ENCODE assay signal across 21 cellular contexts in genomic region chr16:88552166-88552565, GRCh38. TPM values are rescaled to one million over a fixed set of nuclear protein-coding genes. Genes with fewer than 3 reads are reported as not detected.
A peak's percentile ranks its signal among the peaks of the same experiment; 100 is the strongest.
DNase-seq lines count a peak whose midpoint lies in the region; ATAC-seq, FAIRE-seq and TF ChIP-seq lines count a peak whose summit lies in the region.
"Had no signal": no experiment of that assay in that cellular context is flagged by ENCODE, and none has a peak within 500 bp of the region (broad histone marks: within the 10 kb centered on the region; RNA-seq: fewer than 3 reads in every experiment).

No MANE protein-coding gene starts in this region.

- peaks cover 28 to 75% of the 10 kb centered on the region in 2 experiments; a peak in 4 of 5 replicates for H3K27me3 ChIP-seq in HepG2 (ENCODE audit: control insufficient read depth in 1 of 2, insufficient read depth in 2 of 2, low read length in 2 of 2)
- H3K27me3 ChIP-seq in right lobe of liver = no peaks in the 10 kb centered on the region
- no peaks in the 10 kb centered on the region for H3K27me3 ChIP-seq in NT2/D1 (ENCODE audit: insufficient read depth, insufficient read length)
- no peaks in the 10 kb centered on the region for H3K27me3 ChIP-seq in WERI-Rb-1 (ENCODE audit: insufficient read depth, low read depth, severe bottlenecking)
- H3K27me3 ChIP-seq: MG63 had no signal

- no peaks in the 10 kb centered on the region for H3K79me2 ChIP-seq in HepG2 (ENCODE audit: insufficient read depth, low read length)

- FAIRE-seq in HepG2 (lab: Jason Lieb, UNC) = no peak
- FAIRE-seq: D721Med had no signal

- H2AFZ ChIP-seq in HepG2 (ENCODE audit: low read length) = no peak overlapping the region

- TF ChIP-seq RAD21 in HepG2 (CRISPR knock-in tag; IDR thresholded peaks at IDR 0.05) = no peak

- H3K36me3 ChIP-seq in HepG2 (replicated peaks in 1 of 2; ENCODE audit: control insufficient read depth in 1 of 2, insufficient read depth in 2 of 2, low read length in 2 of 2) (no peaks in the 10 kb centered on the region), right lobe of liver (no peaks in the 10 kb centered on the region), NT2/D1 (ENCODE audit: insufficient read depth, insufficient read length, low read length) (no peaks in the 10 kb centered on the region), WERI-Rb-1 (no peaks in the 10 kb centered on the region)
- H3K36me3 ChIP-seq: HAP-1, MG63 had no signal

- no peak overlapping the region for H3K9ac ChIP-seq in HepG2 (ENCODE audit: insufficient read depth, low read depth, low read length)
- peak overlapping the region; percentile 23 for H3K9ac ChIP-seq in NT2/D1 (ENCODE audit: insufficient read length, low read depth)
- H3K9ac ChIP-seq: SK-N-SH had no signal

- H3K27ac ChIP-seq in HepG2 (ENCODE audit: extremely low read length, insufficient read depth, low read length) = no peak overlapping the region
- H3K27ac ChIP-seq in right lobe of liver = no peak overlapping the region
- H3K27ac ChIP-seq in WERI-Rb-1 = no peak overlapping the region

- 28% methylated on average over 10 of the region's 10 CpGs for WGBS in HepG2 (ENCODE audit: low lambda C conversion rate)
- WGBS in right lobe of liver (ENCODE audit: insufficient coverage, low coverage, low lambda C conversion rate, missing lambda C conversion rate) = 64% methylated on average over 3 of the region's 10 CpGs

- TF ChIP-seq POLR2A in HepG2 (IDR thresholded peaks at IDR 0.05; ENCODE audit: insufficient read depth in 1 of 2, low read depth in 2 of 2, low read length in 2 of 2) (no peak), right lobe of liver (IDR thresholded peaks at IDR 0.05) (no peak)

- DNase-seq in HepG2 (ENCODE audit: low spot score) (no peak), right lobe of liver (no peak), NT2/D1 (ENCODE audit: low read depth, low spot score) (no peak), left kidney (ENCODE audit: low read depth, low spot score) (peak; percentile 34), WERI-Rb-1 (no peak)
- DNase-seq: CD8-positive, alpha-beta memory T cell; DMS79; KG1; MG63; NCI-H1092 treated with DMSO at 0.1 percent for 48 hours; NCI-H1694; NCI-H2107; NCI-H2227 treated with DMSO at 0.1 percent for 48 hours; NCI-H524; SHP77; SK-N-SH had no signal

- BruUV-seq in HepG2 (replicated peaks; lab: Mats Ljungman, UMichigan) = no TSS peak

- POLR2A ChIA-PET in HepG2 (lab: Yijun Ruan, JAX) = no interaction called here

- H3K4me1 ChIP-seq in HepG2 (ENCODE audit: insufficient read depth, low read length) = peaks cover 17% of the 10 kb centered on the region
- no peaks in the 10 kb centered on the region for H3K4me1 ChIP-seq in right lobe of liver
- H3K4me1 ChIP-seq in NT2/D1 (ENCODE audit: insufficient read depth, insufficient read length) = peaks cover 19% of the 10 kb centered on the region
- H3K4me1 ChIP-seq: HAP-1 had no signal

- TF ChIP-seq CTCF in HepG2 (CRISPR knock-in tag; IDR thresholded peaks at IDR 0.05) (no peak), right lobe of liver (IDR thresholded peaks at IDR 0.05) (no peak), WERI-Rb-1 (IDR thresholded peaks at IDR 0.05; ENCODE audit: low read depth, low read length) (no peak)

- H3K4me2 ChIP-seq in HepG2 (ENCODE audit: low read depth, low read length) = no peak overlapping the region
- H3K4me2 ChIP-seq: SK-N-SH had no signal

- CTCF ChIA-PET in HepG2 (lab: Yijun Ruan, JAX; ENCODE audit: low intra/inter-chr PET ratio, low total read pairs) = no interaction called here

- intact Hi-C loops in HepG2 (cut with micrococcal nuclease; ENCODE audit: unreplicated experiment) (no loop called here), right lobe of liver (cut with DNase I) (no loop called here)

- in situ Hi-C loops in HepG2 (cut with HindIII; ENCODE audit: extremely low pct_ligation_motif_present, low pct_unique_long_range_greater_than_20kb) = no loop called here

- H4K20me1 ChIP-seq in HepG2 (ENCODE audit: insufficient read depth, low read length) = no peaks in the 10 kb centered on the region

- TF ChIP-seq EP300 in HepG2 (IDR thresholded peaks at IDR 0.05; ENCODE audit: low read depth in 2 of 2, low read length in 2 of 2) (no peak), HepG2 (CRISPR knock-in tag; IDR thresholded peaks at IDR 0.05; ENCODE audit: borderline replicate concordance) (no peak)

- no peaks in the 10 kb centered on the region for H3K9me3 ChIP-seq in HepG2 (ENCODE audit: low read length)
- no peaks in the 10 kb centered on the region for H3K9me3 ChIP-seq in right lobe of liver
- H3K9me3 ChIP-seq in NT2/D1 (ENCODE audit: insufficient read depth, low read length) = peaks cover 7% of the 10 kb centered on the region; the same call in 1 of the 2 replicates
- H3K9me3 ChIP-seq in WERI-Rb-1 (ENCODE audit: severe bottlenecking) = no peaks in the 10 kb centered on the region
- H3K9me3 ChIP-seq: HAP-1, MG63, SK-N-SH had no signal

- ATAC-seq in HepG2 (no peak), right lobe of liver (no peak), HG02623 (IDR thresholded peaks at IDR 0.05; ENCODE audit: unreplicated experiment) (no peak), HG03095 (IDR thresholded peaks at IDR 0.05; ENCODE audit: unreplicated experiment) (no peak), esophagus mucosa (no peak)

- no peak overlapping the region for H3K4me3 ChIP-seq in HepG2 (replicated peaks in 1 of 3; ENCODE audit: insufficient read depth in 1 of 3, low read depth in 2 of 3, low read length in 3 of 3)
- H3K4me3 ChIP-seq in right lobe of liver = no peak overlapping the region
- no peak overlapping the region for H3K4me3 ChIP-seq in NT2/D1 (ENCODE audit: insufficient read length, low read depth)
- no peak overlapping the region for H3K4me3 ChIP-seq in WERI-Rb-1 (ENCODE audit: low read depth, low read length)
- H3K4me3 ChIP-seq: HAP-1, MG63 had no signal

TF ChIP-seq in HepG2, 621 proteins besides CTCF, POLR2A, EP300 and RAD21:
- TF ChIP-seq, protein P1, sequence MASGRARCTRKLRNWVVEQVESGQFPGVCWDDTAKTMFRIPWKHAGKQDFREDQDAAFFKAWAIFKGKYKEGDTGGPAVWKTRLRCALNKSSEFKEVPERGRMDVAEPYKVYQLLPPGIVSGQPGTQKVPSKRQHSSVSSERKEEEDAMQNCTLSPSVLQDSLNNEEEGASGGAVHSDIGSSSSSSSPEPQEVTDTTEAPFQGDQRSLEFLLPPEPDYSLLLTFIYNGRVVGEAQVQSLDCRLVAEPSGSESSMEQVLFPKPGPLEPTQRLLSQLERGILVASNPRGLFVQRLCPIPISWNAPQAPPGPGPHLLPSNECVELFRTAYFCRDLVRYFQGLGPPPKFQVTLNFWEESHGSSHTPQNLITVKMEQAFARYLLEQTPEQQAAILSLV (CRISPR knock-in tag; IDR thresholded peaks at IDR 0.05; ENCODE audit: borderline replicate concordance) = 0 out of 2 replicates have a peak, but pooled peaks have one; percentile 1
- no peak for TF ChIP-seq ZNF501 (CRISPR knock-in tag; IDR thresholded peaks at IDR 0.05)

RNA-seq across cellular contexts. Expression of gene ZC3H18, which starts 18.0 kb away (rescaled TPM):
- total RNA-seq in HepG2 (2016; rRNA removed; fragmentation: Illumina TruSeq; extraction: Trizol) (19.7 and 27.4 TPM in 2 replicates), right lobe of liver (10 to 100 TPM in 5 of 6 experiments, 1 to 10 TPM in 1; 8.7 to 22.8 (median 16.4) TPM), esophagus mucosa (21.9 TPM)
- 19.4 and 24.7 TPM in 2 replicates for total RNA-seq in HepG2 (2016; cell fraction: cytosol; rRNA removed; fragmentation: Illumina TruSeq; extraction: Trizol; ENCODE audit: low read depth)
- total RNA-seq in HepG2 (2016; cell fraction: insoluble cytoplasmic fraction; rRNA removed; fragmentation: Illumina TruSeq; extraction: Trizol) = 14.3 and 27.1 TPM in 2 replicates
- total RNA-seq in HepG2 (2016; cell fraction: membrane; rRNA removed; fragmentation: Illumina TruSeq; extraction: Trizol) = 13.2 and 13.7 TPM in 2 replicates
- 23.0 and 25.0 TPM in 2 replicates for total RNA-seq in HepG2 (2016; cell fraction: nucleus; rRNA removed; fragmentation: Illumina TruSeq; extraction: Trizol)
- 11.2 and 12.7 TPM in 2 replicates for polyA plus RNA-seq in HepG2 (2011; rRNA removed)
- polyA plus RNA-seq in HepG2 (2011; cell fraction: cytosol; rRNA removed) = 5.1 and 6.6 TPM in 2 replicates
- polyA plus RNA-seq in HepG2 (2011; cell fraction: nucleus; rRNA removed) = 52.8 and 62.1 TPM in 2 replicates
- 25.6 and 26.4 TPM in 2 replicates for polyA plus RNA-seq in HepG2 (2012)
- 2.5 and 2.8 TPM in 2 replicates for polyA plus RNA-seq in HepG2 (2016; cell fraction: cytosol; fragmentation: Illumina TruSeq; extraction: Trizol; ENCODE audit: low read depth)
- 25.5 and 39.1 TPM in 2 replicates for polyA plus RNA-seq in HepG2 (2016; cell fraction: insoluble cytoplasmic fraction; fragmentation: Illumina TruSeq; extraction: Trizol; ENCODE audit: low read depth)
- 6.0 and 7.1 TPM in 2 replicates for polyA plus RNA-seq in HepG2 (2016; cell fraction: membrane; fragmentation: Illumina TruSeq; extraction: Trizol; ENCODE audit: low read depth)
- 81.5 and 103 TPM in 2 replicates for polyA plus RNA-seq in HepG2 (2016; cell fraction: nucleus; fragmentation: Illumina TruSeq; extraction: Trizol; ENCODE audit: insufficient read depth, low read depth)
- 8.7 and 11.6 TPM in 2 replicates for polyA minus RNA-seq in HepG2 (2011; rRNA and poly(A)+ RNA removed; ENCODE audit: low replicate concordance)
- 9.7 and 11.0 TPM in 2 replicates for polyA minus RNA-seq in HepG2 (2011; cell fraction: cytosol; rRNA and poly(A)+ RNA removed)
- polyA minus RNA-seq in HepG2 (2011; cell fraction: nucleus; rRNA and poly(A)+ RNA removed) = 21.3 and 25.5 TPM in 2 replicates
